1 cellular context compared by ENCODE assay signal in genomic region chr4:163395055-163395454, GRCh38.
TF ChIP-seq lines count a peak whose summit lies in the region.

No MANE protein-coding gene starts in this region.

TF ChIP-seq in A549, 52 proteins besides CTCF, POLR2A, EP300 and RAD21 (continued from another document):
- TF ChIP-seq HMGXB4 (CRISPR knock-in tag; IDR thresholded peaks at IDR 0.05; ENCODE audit: borderline replicate concordance) (no peak), RNF2 (IDR thresholded peaks at IDR 0.05; ENCODE audit: borderline replicate concordance, low read depth) (no peak), HDAC2 (IDR thresholded peaks at IDR 0.05) (no peak), FOXS1 (CRISPR knock-in tag; IDR thresholded peaks at IDR 0.05) (no peak)
